In the genomic region with DNA sequence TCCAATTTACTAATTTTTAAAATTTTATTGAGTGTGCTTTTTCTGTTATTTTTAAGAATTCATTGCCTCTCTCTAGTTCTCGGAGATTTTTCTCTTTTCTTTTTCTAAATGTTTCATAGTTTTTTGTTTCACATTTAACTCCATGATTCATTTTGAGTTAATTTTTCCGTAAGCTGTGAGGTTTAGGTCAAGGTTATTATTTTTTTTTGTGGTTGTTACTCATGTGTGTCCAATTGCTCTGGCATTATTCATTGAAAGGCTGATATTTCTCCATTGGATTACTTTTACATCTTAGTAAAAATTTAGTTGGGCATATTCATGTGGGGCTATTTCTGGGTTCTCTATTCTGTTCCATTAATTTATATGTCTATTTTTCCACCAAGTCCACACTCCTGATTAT, we compare ENCODE assay signal across 16 cellular contexts.
DNase-seq lines count a peak whose midpoint lies in the region; FAIRE-seq and TF ChIP-seq lines count a peak whose summit lies in the region.
"Had no signal": no experiment of that assay in that cellular context is flagged by ENCODE, and none has a peak within 500 bp of the region (broad histone marks: within the 10 kb centered on the region; RNA-seq: fewer than 3 reads in every experiment).

No MANE protein-coding gene starts in this region.

- no peaks in the 10 kb centered on the region for H3K4me1 ChIP-seq in kidney (ENCODE audit: control insufficient read depth in 1 of 2, insufficient read depth in 1 of 2, low read depth in 1 of 2, low read length in 2 of 2)
- H3K4me1 ChIP-seq in hepatocyte (ENCODE audit: insufficient read depth): peaks cover 10% of the 10 kb centered on the region
- peaks cover 17% of the 10 kb centered on the region for H3K4me1 ChIP-seq in neural progenitor cell
- H3K4me1 ChIP-seq: HAP-1 had no signal

- no peak overlapping the region for H3K4me3 Mint-ChIP-seq in neural progenitor cell
- H3K4me3 Mint-ChIP-seq: B cell; CD8-positive, alpha-beta T cell had no signal

- CTCF ChIA-PET in RWPE1 (lab: Yijun Ruan, JAX): no interaction called here

- in situ Hi-C loops in astrocyte of the spinal cord (cut with HindIII; ENCODE audit: low sequenced_read_pairs): no loop called here

- FAIRE-seq in kidney (lab: Jason Lieb, UNC): peak; percentile 63

- H3K79me2 ChIP-seq in hepatocyte (no peaks in the 10 kb centered on the region), neural progenitor cell (ENCODE audit: low read depth) (no peaks in the 10 kb centered on the region)

- no peak overlapping the region for H3K27ac Mint-ChIP-seq in neural progenitor cell
- H3K27ac Mint-ChIP-seq: B cell; CD8-positive, alpha-beta T cell had no signal

- no peaks in the 10 kb centered on the region for H3K9me2 ChIP-seq in hepatocyte (replicated peaks; ENCODE audit: insufficient read depth)

- H3K4me2 ChIP-seq in hepatocyte: no peak overlapping the region
- H3K4me2 ChIP-seq in neural progenitor cell: no peak overlapping the region
- H3K4me2 ChIP-seq: BLaER1 treated with 17β-estradiol and CSF1 and Interleukin-3, amounts not matched to agents 10 nM and 100 nM had no signal

- no peaks in the 10 kb centered on the region for H3F3A ChIP-seq in neural progenitor cell (ENCODE audit: low read depth)

- no peak overlapping the region for H3K27ac ChIP-seq in kidney (ENCODE audit: low read depth in 2 of 2, low read length in 2 of 2)
- no peak overlapping the region for H3K27ac ChIP-seq in hepatocyte
- no peak overlapping the region for H3K27ac ChIP-seq in RWPE1
- no peak overlapping the region for H3K27ac ChIP-seq in neural progenitor cell
- H3K27ac ChIP-seq: BLaER1 treated with 17β-estradiol and CSF1 and Interleukin-3, amounts not matched to agents 10 nM and 100 nM; HL-60 had no signal

- peak; percentile 20 for DNase-seq in HCEC 1CT
- peak; percentile 9 for DNase-seq in astrocyte of the spinal cord (ENCODE audit: low read depth, low spot score)
- no peak for DNase-seq in kidney
- peak; percentile 50 for DNase-seq in stromal cell of bone marrow (ENCODE audit: low read depth)
- DNase-seq in hepatocyte (ENCODE audit: low spot score): no peak
- DNase-seq in RWPE1 (ENCODE audit: low spot score): no peak
- no peak for DNase-seq in neural progenitor cell (ENCODE audit: low spot score)
- DNase-seq: 8988T; Calu3; CD8-positive, alpha-beta T cell; DMS79 treated with DMSO at 0.1 percent for 48 hours; GF-D8 had no signal

- WGBS in hepatocyte (ENCODE audit: low lambda C conversion rate, missing lambda C conversion rate): 80% methylated on average over 2 of the region's 2 CpGs

- H3K27me3 ChIP-seq in hepatocyte (no peaks in the 10 kb centered on the region), neural progenitor cell (no peaks in the 10 kb centered on the region)
- H3K27me3 ChIP-seq: BLaER1 treated with 17β-estradiol and CSF1 and Interleukin-3, amounts not matched to agents 10 nM and 100 nM had no signal

- peaks cover 21% of the 10 kb centered on the region for H3K4me1 Mint-ChIP-seq in neural progenitor cell

- H2AFZ ChIP-seq in hepatocyte: no peak overlapping the region
- H2AFZ ChIP-seq in neural progenitor cell (replicated peaks): no peak overlapping the region

- H3K9ac ChIP-seq in kidney (ENCODE audit: low read length in 2 of 2) (no peak overlapping the region), neural progenitor cell (no peak overlapping the region)
- H3K9ac ChIP-seq: BLaER1 treated with 17β-estradiol and CSF1 and Interleukin-3, amounts not matched to agents 10 nM and 100 nM had no signal

- H4K20me1 ChIP-seq in hepatocyte (ENCODE audit: insufficient read depth, poor library complexity, severe bottlenecking): no peaks in the 10 kb centered on the region
- no peaks in the 10 kb centered on the region for H4K20me1 ChIP-seq in neural progenitor cell (ENCODE audit: low read depth)
- H4K20me1 ChIP-seq: BLaER1 treated with 17β-estradiol and CSF1 and Interleukin-3, amounts not matched to agents 10 nM and 100 nM had no signal

- H3K9me3 Mint-ChIP-seq in neural progenitor cell: no peaks in the 10 kb centered on the region
- H3K9me3 Mint-ChIP-seq: CD8-positive, alpha-beta T cell had no signal

- POLR2A ChIA-PET in RWPE1 (lab: Yijun Ruan, JAX; ENCODE audit: low non-redundant PET): no interaction called here

- TF ChIP-seq CTCF in astrocyte of the spinal cord (IDR thresholded peaks at IDR 0.05; ENCODE audit: low read depth, low read length): no peak
- no peak for TF ChIP-seq CTCF in kidney (IDR thresholded peaks at IDR 0.05; ENCODE audit: borderline replicate concordance, extremely low read depth, insufficient read depth)
- no peak for TF ChIP-seq CTCF in hepatocyte (IDR thresholded peaks at IDR 0.05; ENCODE audit: poor library complexity)
- no peak for TF ChIP-seq CTCF in RWPE1 (conservative IDR thresholded peaks at IDR 0.05; ENCODE audit: low read depth)
- TF ChIP-seq CTCF in neural progenitor cell (IDR thresholded peaks at IDR 0.05): no peak

- H3K4me3 ChIP-seq in astrocyte of the spinal cord (ENCODE audit: low read depth, low read length) (no peak overlapping the region), kidney (ENCODE audit: low read length in 2 of 2) (no peak overlapping the region), hepatocyte (no peak overlapping the region), neural progenitor cell (no peak overlapping the region)
- H3K4me3 ChIP-seq: BLaER1 treated with 17β-estradiol and CSF1 and Interleukin-3, amounts not matched to agents 10 nM and 100 nM; HAP-1 had no signal

- H3K36me3 ChIP-seq in kidney (ENCODE audit: control insufficient read depth in 1 of 2, insufficient read depth in 2 of 2, low read length in 2 of 2) (no peaks in the 10 kb centered on the region), hepatocyte (replicated peaks; ENCODE audit: insufficient read depth, low read depth) (no peaks in the 10 kb centered on the region), neural progenitor cell (no peaks in the 10 kb centered on the region)
- H3K36me3 ChIP-seq: BLaER1 treated with 17β-estradiol and CSF1 and Interleukin-3, amounts not matched to agents 10 nM and 100 nM; HAP-1 had no signal

- H3K9me3 ChIP-seq in kidney (ENCODE audit: control insufficient read depth in 1 of 2, low read length in 2 of 2): no peaks in the 10 kb centered on the region
- H3K9me3 ChIP-seq in hepatocyte (ENCODE audit: low read depth): no peaks in the 10 kb centered on the region
- H3K9me3 ChIP-seq in neural progenitor cell (ENCODE audit: low read depth): peaks cover 5% of the 10 kb centered on the region
- H3K9me3 ChIP-seq: HAP-1 had no signal

- H3K36me3 Mint-ChIP-seq in neural progenitor cell: no peaks in the 10 kb centered on the region
- H3K36me3 Mint-ChIP-seq: CD8-positive, alpha-beta T cell had no signal

- H3K27me3 Mint-ChIP-seq in neural progenitor cell (ENCODE audit: insufficient read depth, low read depth): peaks cover 4% of the 10 kb centered on the region
- H3K27me3 Mint-ChIP-seq: B cell had no signal

- intact Hi-C loops in kidney (cut with DNase I): no loop called here

Comparison
In these comparisons a context has a peak if more than half of its experiments do, and no peak if none do; other contexts are left out.
1. DNase-seq: peak in HCEC 1CT (single experiment), astrocyte of the spinal cord (single experiment) and stromal cell of bone marrow (single experiment); none in kidney (single experiment), hepatocyte (single experiment), RWPE1 (single experiment) and neural progenitor cell (single experiment).